In genomic region chr1:67741786-67742185, GRCh38 we compare ENCODE assay signal across 17 cellular contexts. TPM values are rescaled to one million over a fixed set of nuclear protein-coding genes. Genes with fewer than 3 reads are reported as not detected.
DNase-seq lines count a peak whose midpoint lies in the region; ATAC-seq and TF ChIP-seq lines count a peak whose summit lies in the region.
"Had no signal": no experiment of that assay in that cellular context is flagged by ENCODE, and none has a peak within 500 bp of the region (broad histone marks: within the 10 kb centered on the region; RNA-seq: fewer than 3 reads in every experiment).

No MANE protein-coding gene starts in this region.

- intact Hi-C loops in colonic mucosa (cut with DNase I) (no loop called here), transverse colon (cut with DNase I; ENCODE audit: low total_unique reads) (no loop called here)

- ATAC-seq in HG03571 (IDR thresholded peaks at IDR 0.05; ENCODE audit: unreplicated experiment), result no peak
- no peak for ATAC-seq in HG02981 (IDR thresholded peaks at IDR 0.05; ENCODE audit: unreplicated experiment)
- ATAC-seq: PC-3 had no signal

- in situ Hi-C loops in transverse colon (cut with MboI; ENCODE audit: low pct_ligation_motif_present in 1 of 4, low pct_unique_long_range_greater_than_20kb in 1 of 4, low sequenced_read_pairs in 3 of 4) (no loop called here), G401 (cut with HindIII; ENCODE audit: low sequenced_read_pairs) (no loop called here)

- TF ChIP-seq POLR2A in transverse colon (IDR thresholded peaks at IDR 0.05), result no peak

- TF ChIP-seq CTCF in HEK293 (tag by site-specific recombination; IDR thresholded peaks at IDR 0.05) (no peak), colonic mucosa (IDR thresholded peaks at IDR 0.05) (no peak), transverse colon (IDR thresholded peaks at IDR 0.05) (no peak)

- TF ChIP-seq EP300 in transverse colon (IDR thresholded peaks at IDR 0.05; ENCODE audit: low read depth), result no peak

- H3K9ac ChIP-seq in colonic mucosa (ENCODE audit: low read depth in 2 of 2, low read length in 2 of 2), result no peak overlapping the region
- no peak overlapping the region for H3K9ac ChIP-seq in mucosa of rectum (ENCODE audit: low read depth in 1 of 2, low read length in 2 of 2)

- no peaks in the 10 kb centered on the region for H3K36me3 ChIP-seq in HEK293 (ENCODE audit: control insufficient read depth in 2 of 2, insufficient read depth in 1 of 2, low read length in 2 of 2)
- no peaks in the 10 kb centered on the region for H3K36me3 ChIP-seq in colonic mucosa
- no peaks in the 10 kb centered on the region for H3K36me3 ChIP-seq in mucosa of rectum (ENCODE audit: control insufficient read depth in 2 of 2, insufficient read depth in 2 of 2, low read length in 2 of 2)
- H3K36me3 ChIP-seq in transverse colon, result no peaks in the 10 kb centered on the region

- no peaks in the 10 kb centered on the region for H3K9me3 ChIP-seq in HEK293 (ENCODE audit: control insufficient read depth, insufficient read depth, low read depth, low read length)
- H3K9me3 ChIP-seq in colonic mucosa, result no peaks in the 10 kb centered on the region
- no peaks in the 10 kb centered on the region for H3K9me3 ChIP-seq in mucosa of rectum (ENCODE audit: control insufficient read depth in 2 of 2, low read length in 2 of 2)
- no peaks in the 10 kb centered on the region for H3K9me3 ChIP-seq in transverse colon

- CTCF ChIA-PET in HEK293 (lab: Yijun Ruan, JAX), result interaction anchor here (0.7 to 1.8 kb wide), 5 partner anchors 11 to 206 kb away, joined by 3 to 13 read pairs (median 3); no protein-coding TSS in a partner anchor

- H3K4me1 ChIP-seq in HEK293 (ENCODE audit: control insufficient read depth, insufficient read depth, low read length) (no peaks in the 10 kb centered on the region), colonic mucosa (peaks cover 6% of the 10 kb centered on the region), mucosa of rectum (ENCODE audit: control insufficient read depth in 2 of 2, insufficient read depth in 2 of 2, low read length in 2 of 2) (peaks cover 2 to 33% of the 10 kb centered on the region in 2 donors), transverse colon (peaks cover 4 to 49% (median 16%) of the 10 kb centered on the region in 4 donors)

- H3K27me3 ChIP-seq in colonic mucosa (no peaks in the 10 kb centered on the region), mucosa of rectum (ENCODE audit: control insufficient read depth in 2 of 2, insufficient read depth in 2 of 2, low read length in 2 of 2) (no peaks in the 10 kb centered on the region), transverse colon (no peaks in the 10 kb centered on the region)

- POLR2A ChIA-PET in HEK293 (lab: Yijun Ruan, JAX), result no interaction called here

- H3K27ac ChIP-seq in HEK293 (ENCODE audit: extremely low read depth, low read depth, low read length) (no peak overlapping the region), colonic mucosa (peak overlapping the region; percentile 58), mucosa of rectum (ENCODE audit: low read depth in 2 of 2, low read length in 2 of 2) (peak overlapping the region; percentile 59 to 69), transverse colon (peak overlapping the region; percentile 35 to 55 (median 53))

- DNase-seq in colonic mucosa (no peak), transverse colon (no peak), G401 (ENCODE audit: low spot score) (no peak)
- DNase-seq: ACHN, C1 segment of cervical spinal cord, GOT3, KG1, MV-4-11, NCI-H1694 treated with DMSO at 0.1 percent for 48 hours, NCI-H510A, NCI-H82, PC-3, RPMI8226 had no signal

- H3K4me3 ChIP-seq in HEK293 (ENCODE audit: low read depth, low read length), result no peak overlapping the region
- no peak overlapping the region for H3K4me3 ChIP-seq in colonic mucosa
- no peak overlapping the region for H3K4me3 ChIP-seq in mucosa of rectum (ENCODE audit: low read length in 2 of 2)
- no peak overlapping the region for H3K4me3 ChIP-seq in transverse colon

- 92 to 100% methylated on average over 1 to 2 of the region's 2 CpGs for WGBS in transverse colon (ENCODE audit: low coverage in 1 of 2), 2 donors

TF ChIP-seq in HEK293, 187 proteins besides CTCF, POLR2A, EP300 and RAD21:
- TF ChIP-seq SCRT1 (tag by site-specific recombination; IDR thresholded peaks at IDR 0.05; ENCODE audit: borderline replicate concordance) (peak; percentile 52; the same call in 1 of the 2 replicates), SCRT2 (tag by site-specific recombination; IDR thresholded peaks at IDR 0.05) (peak; percentile 70), HOXA7 (CRISPR knock-in tag; IDR thresholded peaks at IDR 0.05; ENCODE audit: borderline replicate concordance) (no peak)

RNA-seq across cellular contexts. Expression of gene GADD45A, which starts 56.8 kb away (rescaled TPM):
- total RNA-seq in colonic mucosa, result 10 to 100 TPM; 29.0 to 29.4 TPM
- 10 to 100 TPM in 3 of 4 donors, 1 to 10 TPM in 1; 2.0 to 79.7 (median 69.9) TPM for total RNA-seq in transverse colon
- 4.6 and 5.5 TPM in 2 replicates for total RNA-seq in G401 (2014; rRNA removed; shearing (Covaris generic))
